ENCODE assay signal across 10 cellular contexts in the genomic region with DNA sequence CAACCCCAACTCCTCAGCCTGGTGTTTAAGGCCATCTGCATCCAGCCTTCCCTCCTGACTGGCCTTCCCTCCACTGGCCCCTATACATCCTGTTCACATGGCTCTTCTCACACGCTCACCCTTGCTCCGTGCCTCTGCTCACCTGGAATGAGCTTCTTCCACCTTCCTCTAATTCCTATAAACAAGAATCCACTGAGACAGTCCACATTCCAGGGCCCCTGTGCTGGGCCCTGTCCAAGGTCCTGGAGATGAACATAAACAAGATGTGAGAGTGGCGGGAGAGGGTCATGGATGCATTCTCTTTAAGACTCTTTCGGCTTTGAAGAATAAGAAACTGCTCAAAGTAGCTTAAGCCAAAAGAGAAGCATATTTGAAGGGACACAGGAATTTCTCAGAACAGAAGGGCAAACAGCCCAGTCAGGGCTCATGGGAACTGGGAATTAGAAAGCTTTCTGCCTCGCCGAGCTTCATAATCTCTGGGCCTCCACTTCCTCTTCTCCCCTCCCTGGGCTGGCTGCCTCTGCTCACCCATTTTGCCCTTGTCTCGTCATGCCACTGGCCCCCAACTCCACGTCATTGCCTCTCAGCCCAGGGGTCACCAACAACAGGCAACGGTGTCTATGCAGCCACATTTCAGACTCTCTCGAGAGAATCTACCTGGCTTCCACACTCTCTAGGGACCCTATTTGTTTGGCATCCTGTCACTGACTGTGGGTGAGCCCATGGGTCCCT. TPM values are rescaled to one million over a fixed set of nuclear protein-coding genes. Genes with fewer than 3 reads are reported as not detected.
DNase-seq lines count a peak whose midpoint lies in the region; ATAC-seq and TF ChIP-seq lines count a peak whose summit lies in the region.
"Had no signal": no experiment of that assay in that cellular context is flagged by ENCODE, and none has a peak within 500 bp of the region (broad histone marks: within the 10 kb centered on the region; RNA-seq: fewer than 3 reads in every experiment).

No MANE protein-coding gene starts in this region.

- DNase-seq in HAP-1 (ENCODE audit: low spot score in 2 of 2) (peak; percentile 15 to 69), RPMI7951 (ENCODE audit: low read depth) (peak; percentile 21), fibroblast of lung (ENCODE audit: low read depth in 2 of 2) (peak; percentile 15 to 18), trophoblast cell (peak; percentile 67 to 91), NCI-H2081 treated with DMSO at 0.1 percent for 48 hours (lab: John Stamatoyannopoulos, UW) (no peak)
- DNase-seq in activated effector memory CD4-positive, alpha-beta T cell treated with Interleukin-2 at 50 U/mL for 16 hours = no peak
- DNase-seq: activated CD8-positive, alpha-beta memory T cell treated with anti-CD3 and anti-CD28 coated beads, Interleukin-2, amount 50 U/mL, for 4 hours; GDM1 had no signal

- no peak overlapping the region for H2AK5ac ChIP-seq in trophoblast cell (ENCODE audit: low read length)

- no peak overlapping the region for H2BK12ac ChIP-seq in trophoblast cell (ENCODE audit: low read length)

- H2BK5ac ChIP-seq in trophoblast cell (ENCODE audit: low read depth, low read length, poor library complexity) = no peak overlapping the region

- peaks cover 9% of the 10 kb centered on the region for H3K27me3 ChIP-seq in HAP-1 (ENCODE audit: low read depth)
- H3K27me3 ChIP-seq in fibroblast of lung (ENCODE audit: control insufficient read depth, insufficient read depth, low read length) = no peaks in the 10 kb centered on the region
- no peaks in the 10 kb centered on the region for H3K27me3 ChIP-seq in trophoblast cell (ENCODE audit: insufficient read depth, low read length)

- H4K8ac ChIP-seq in trophoblast cell (ENCODE audit: low read depth, low read length) = no peak overlapping the region

- H3K4me3 ChIP-seq in HAP-1 (no peak overlapping the region), fibroblast of lung (replicated peaks in 1 of 4; ENCODE audit: control extremely low read depth in 1 of 4, insufficient read depth in 1 of 4, low read depth in 3 of 4, low read length in 4 of 4) (no peak overlapping the region), trophoblast cell (ENCODE audit: low read depth, low read length) (no peak overlapping the region)

- H4K12ac ChIP-seq in trophoblast cell (ENCODE audit: low read depth, low read length) = no peak overlapping the region

- H3K18ac ChIP-seq in trophoblast cell (ENCODE audit: low read length) = no peak overlapping the region

- no peak overlapping the region for H3K27ac ChIP-seq in fibroblast of lung (ENCODE audit: insufficient read depth, low read length)
- H3K27ac ChIP-seq in trophoblast cell (ENCODE audit: low read depth, low read length) = no peak overlapping the region

- no peak overlapping the region for H3K23ac ChIP-seq in trophoblast cell (ENCODE audit: low read length)

- whole genome bisulfite sequencing in trophoblast cell (ENCODE audit: extremely low coverage, insufficient coverage, insufficient read length) = no CpG with 5 or more reads among the region's 10 CpGs

- H3K4me2 ChIP-seq in fibroblast of lung (ENCODE audit: extremely low read depth, insufficient read depth, low read length) (no peak overlapping the region), trophoblast cell (ENCODE audit: low read length) (no peak overlapping the region)

- H3K9me3 ChIP-seq in HAP-1 = no peaks in the 10 kb centered on the region
- H3K9me3 ChIP-seq in fibroblast of lung (ENCODE audit: control insufficient read depth, insufficient read depth, low read depth, low read length) = no peaks in the 10 kb centered on the region
- H3K9me3 ChIP-seq in trophoblast cell (ENCODE audit: insufficient read depth, low read depth, low read length) = peaks cover 1% of the 10 kb centered on the region

- TF ChIP-seq CTCF in fibroblast of lung (conservative IDR thresholded peaks at IDR 0.05 in 1 of 2, IDR thresholded peaks at IDR 0.05 in 1 of 2; ENCODE audit: low read depth in 1 of 2, low read length in 2 of 2) = no peak

- no peak overlapping the region for H3K9ac ChIP-seq in fibroblast of lung (ENCODE audit: insufficient read depth, low read length)
- no peak overlapping the region for H3K9ac ChIP-seq in trophoblast cell (ENCODE audit: low read length)

- no peaks in the 10 kb centered on the region for H3K79me2 ChIP-seq in fibroblast of lung (ENCODE audit: control insufficient read depth, insufficient read depth, low read length)
- no peaks in the 10 kb centered on the region for H3K79me2 ChIP-seq in trophoblast cell (ENCODE audit: control insufficient read depth, insufficient read depth, low read length, poor library complexity)

- H2AFZ ChIP-seq in fibroblast of lung (ENCODE audit: low read length) (no peak overlapping the region), trophoblast cell (ENCODE audit: insufficient read depth, low read length, poor library complexity) (no peak overlapping the region)

- no peak for ATAC-seq in GM19023 (IDR thresholded peaks at IDR 0.05; ENCODE audit: unreplicated experiment)

- H2BK120ac ChIP-seq in trophoblast cell (ENCODE audit: insufficient read depth, low read length, poor library complexity) = no peak overlapping the region

- no peak overlapping the region for H3K4ac ChIP-seq in trophoblast cell (ENCODE audit: low read depth, low read length)

- H3K36me3 ChIP-seq in HAP-1 (replicated peaks) = no peaks in the 10 kb centered on the region
- no peaks in the 10 kb centered on the region for H3K36me3 ChIP-seq in fibroblast of lung (ENCODE audit: control insufficient read depth, insufficient read depth, low read length)
- H3K36me3 ChIP-seq in trophoblast cell (ENCODE audit: control insufficient read depth in 1 of 2, insufficient read depth in 2 of 2, low read length in 2 of 2) = no peaks in the 10 kb centered on the region

- H3K14ac ChIP-seq in trophoblast cell (ENCODE audit: low read length) = no peak overlapping the region

- no peaks in the 10 kb centered on the region for H4K20me1 ChIP-seq in fibroblast of lung (ENCODE audit: control insufficient read depth, extremely low read depth, insufficient read depth, low read length)

- in situ Hi-C loops in HAP-1 (cut with MboI; ENCODE audit: low sequenced_read_pairs) = no loop called here

- H3K4me1 ChIP-seq in HAP-1 = no peaks in the 10 kb centered on the region
- H3K4me1 ChIP-seq in fibroblast of lung (ENCODE audit: control insufficient read depth, extremely low read depth, insufficient read depth, low read length) = no peaks in the 10 kb centered on the region
- peaks cover 0 to 2% of the 10 kb centered on the region in 2 experiments for H3K4me1 ChIP-seq in trophoblast cell (ENCODE audit: control insufficient read depth in 1 of 2, insufficient read depth in 2 of 2, low read length in 2 of 2)

- no peaks in the 10 kb centered on the region for H3K79me1 ChIP-seq in trophoblast cell (ENCODE audit: low read length)

- no peak overlapping the region for H4K91ac ChIP-seq in trophoblast cell (ENCODE audit: low read depth, low read length)

RNA-seq across cellular contexts. Expression of gene SPPL2C, which starts 13.5 kb away (rescaled TPM):
- not detected in 2 replicates for total RNA-seq in RPMI7951 (2014; rRNA removed; shearing (Covaris generic))
- total RNA-seq in fibroblast of lung = not detected in 2 replicates
- polyA plus RNA-seq in fibroblast of lung = not detected in 2 replicates
- polyA plus RNA-seq in fibroblast of lung (2012) = not detected in 2 replicates
- not detected in 2 replicates for polyA minus RNA-seq in fibroblast of lung (ENCODE audit: low replicate concordance)
- polyA plus RNA-seq in trophoblast cell (2013) = not detected in 2 replicates
- total RNA-seq: T-helper 1 cell treated with Interleukin-12 subunit alpha and Interleukin-12 subunit beta and Interleukin-4 antibody, amounts not matched to agents 30 ng/mL and 1 ng/mL, for 36 hours had no signal

RNA-seq across cellular contexts. Expression of gene MAPT, which starts 36.2 kb away (rescaled TPM):
- 0.10 and 0.12 TPM in 2 replicates for total RNA-seq in RPMI7951 (2014; rRNA removed; shearing (Covaris generic))
- 0.50 and 0.51 TPM in 2 replicates for total RNA-seq in fibroblast of lung
- 0.09 and 0.17 TPM in 2 replicates for polyA plus RNA-seq in fibroblast of lung
- 0.36 and 0.39 TPM in 2 replicates for polyA plus RNA-seq in fibroblast of lung (2012)
- polyA minus RNA-seq in fibroblast of lung (ENCODE audit: low replicate concordance) = 0.30 TPM in 1 of 2 replicates, not detected in the other
- polyA plus RNA-seq in trophoblast cell (2013) = 5.3 and 5.4 TPM in 2 replicates

Comparison
In these comparisons a context has a peak if more than half of its experiments do, and no peak if none do; other contexts are left out.
1. DNase-seq: peak in HAP-1 (2 of 2), RPMI7951 (single experiment), fibroblast of lung (2 of 2) and trophoblast cell (2 of 2); none in NCI-H2081 treated with DMSO at 0.1 percent for 48 hours (single experiment) and activated effector memory CD4-positive, alpha-beta T cell treated with Interleukin-2 at 50 U/mL for 16 hours (single experiment).